8 cellular contexts compared by ENCODE assay signal in genomic region chr2:61889212-61889956, GRCh38. TPM values are rescaled to one million over a fixed set of nuclear protein-coding genes. Genes with fewer than 3 reads are reported as not detected.
DNase-seq lines count a peak whose midpoint lies in the region; ATAC-seq, FAIRE-seq and TF ChIP-seq lines count a peak whose summit lies in the region.

No MANE protein-coding gene starts in this region.

- FAIRE-seq in HepG2 (lab: Jason Lieb, UNC): no peak

- H3K9me3 Mint-ChIP-seq in activated T-cell treated with anti-CD3 and anti-CD28 coated beads, Interleukin-2, amount 50 U/mL, for 72 hours: no peaks in the 10 kb centered on the region
- no peaks in the 10 kb centered on the region for H3K9me3 Mint-ChIP-seq in type B pancreatic cell

- no peaks in the 10 kb centered on the region for H3K27me3 Mint-ChIP-seq in activated T-cell treated with anti-CD3 and anti-CD28 coated beads, Interleukin-2, amount 50 U/mL, for 72 hours (ENCODE audit: low read depth)
- no peaks in the 10 kb centered on the region for H3K27me3 Mint-ChIP-seq in type B pancreatic cell

- H3K36me3 Mint-ChIP-seq in activated T-cell treated with anti-CD3 and anti-CD28 coated beads, Interleukin-2, amount 50 U/mL, for 72 hours (ENCODE audit: insufficient read depth in 2 of 2): peaks cover 10 to 15% of the 10 kb centered on the region in 2 donors
- peaks cover 12% of the 10 kb centered on the region for H3K36me3 Mint-ChIP-seq in type B pancreatic cell

- WGBS in HepG2 (ENCODE audit: low lambda C conversion rate): 82% methylated on average over 36 of the region's 36 CpGs

- H3K4me3 Mint-ChIP-seq in activated T-cell treated with anti-CD3 and anti-CD28 coated beads, Interleukin-2, amount 50 U/mL, for 72 hours: peak overlapping the region; percentile 97 to 100
- H3K4me3 Mint-ChIP-seq in type B pancreatic cell: peak overlapping the region; percentile 84

- peaks cover 38% of the 10 kb centered on the region for H3K79me2 ChIP-seq in HepG2 (ENCODE audit: insufficient read depth, low read length)

- intact Hi-C loops in ascending aorta (cut with DNase I): loop anchor here (2.0 to 10.0 kb wide), 3 partner anchors 419 to 815 kb away; partner anchors contain the start of genes EHBP1, TMEM17 and USP34
- intact Hi-C loops in HepG2 (cut with micrococcal nuclease; ENCODE audit: unreplicated experiment): loop anchor here (2.0 to 5.0 kb wide), 2 partner anchors 35 to 352 kb away; partner anchors contain the start of genes FAM161A and XPO1

- TF ChIP-seq POLR2A in HepG2 (IDR thresholded peaks at IDR 0.05; ENCODE audit: insufficient read depth in 1 of 2, low read depth in 2 of 2, low read length in 2 of 2): no peak

- H3K4me1 ChIP-seq in ascending aorta (peaks cover 3 to 6% of the 10 kb centered on the region in 2 donors), HepG2 (ENCODE audit: insufficient read depth, low read length) (peaks cover 32% of the 10 kb centered on the region)

- no peak for TF ChIP-seq RAD21 in HepG2 (CRISPR knock-in tag; IDR thresholded peaks at IDR 0.05)

- in situ Hi-C loops in HepG2 (cut with HindIII; ENCODE audit: extremely low pct_ligation_motif_present, low pct_unique_long_range_greater_than_20kb): no loop called here

- H3K27me3 ChIP-seq in ascending aorta: no peaks in the 10 kb centered on the region
- no peaks in the 10 kb centered on the region; a peak in 1 of 5 replicates for H3K27me3 ChIP-seq in HepG2 (ENCODE audit: control insufficient read depth in 1 of 2, insufficient read depth in 2 of 2, low read length in 2 of 2)

- H2AFZ ChIP-seq in HepG2 (ENCODE audit: low read length): no peak overlapping the region

- H3K9me3 ChIP-seq in ascending aorta (no peaks in the 10 kb centered on the region), HepG2 (ENCODE audit: low read length) (no peaks in the 10 kb centered on the region)

- peak overlapping the region; percentile 100 for H3K27ac Mint-ChIP-seq in activated T-cell treated with anti-CD3 and anti-CD28 coated beads, Interleukin-2, amount 50 U/mL, for 72 hours
- H3K27ac Mint-ChIP-seq in type B pancreatic cell: peak overlapping the region; percentile 99

- peaks cover 26% of the 10 kb centered on the region for H4K20me1 ChIP-seq in HepG2 (ENCODE audit: insufficient read depth, low read length)

- no peak for ATAC-seq in activated T-cell treated with anti-CD3 and anti-CD28 coated beads, Interleukin-2, amount 50 U/mL, for 72 hours (replicated peaks in 1 of 2)
- ATAC-seq in HepG2 (no peak), GM18907 (IDR thresholded peaks at IDR 0.05; ENCODE audit: unreplicated experiment) (no peak), GM19351 (IDR thresholded peaks at IDR 0.05; ENCODE audit: unreplicated experiment) (no peak)

- TF ChIP-seq CTCF in ascending aorta (IDR thresholded peaks at IDR 0.05) (no peak), HepG2 (CRISPR knock-in tag; IDR thresholded peaks at IDR 0.05) (no peak), type B pancreatic cell (conservative IDR thresholded peaks at IDR 0.05) (no peak)

- TF ChIP-seq EP300 in HepG2 (IDR thresholded peaks at IDR 0.05; ENCODE audit: low read depth in 2 of 2, low read length in 2 of 2) (no peak), HepG2 (CRISPR knock-in tag; IDR thresholded peaks at IDR 0.05; ENCODE audit: borderline replicate concordance) (no peak)

- BruUV-seq in HepG2 (replicated peaks; lab: Mats Ljungman, UMichigan): TSS peak; percentile 79

- H3K4me3 ChIP-seq in ascending aorta (peak overlapping the region in 1 of 2 donors; percentile 76), HepG2 (replicated peaks in 1 of 3; ENCODE audit: insufficient read depth in 1 of 3, low read depth in 2 of 3, low read length in 3 of 3) (peak overlapping the region; percentile 17 to 99 (median 98); a peak in 3 of 6 replicates)

- CTCF ChIA-PET in HepG2 (lab: Yijun Ruan, JAX; ENCODE audit: low intra/inter-chr PET ratio, low total read pairs): no interaction called here

- H3K27ac ChIP-seq in ascending aorta (peak overlapping the region; percentile 92 to 97), HepG2 (ENCODE audit: extremely low read length, insufficient read depth, low read length) (no peak overlapping the region)

- H3K36me3 ChIP-seq in ascending aorta (peaks cover 10 to 15% of the 10 kb centered on the region in 2 donors), HepG2 (replicated peaks in 1 of 2; ENCODE audit: control insufficient read depth in 1 of 2, insufficient read depth in 2 of 2, low read length in 2 of 2) (peaks cover 6 to 10% of the 10 kb centered on the region in 2 experiments; a peak in 4 of 5 replicates)

- peak overlapping the region; percentile 92 for H3K4me2 ChIP-seq in HepG2 (ENCODE audit: low read depth, low read length)

- no peak for DNase-seq in activated T-cell treated with anti-CD3 and anti-CD28 coated beads, Interleukin-2, amount 50 U/mL, for 72 hours
- no peak for DNase-seq in activated T-cell treated with anti-CD3 and anti-CD28 coated beads for 4 hours
- DNase-seq in ascending aorta (ENCODE audit: low spot score in 2 of 2): no peak
- DNase-seq in HepG2 (ENCODE audit: low spot score): no peak
- no peak for DNase-seq in type B pancreatic cell (ENCODE audit: extremely low spot score, unreplicated experiment)
- no peak for DNase-seq in activated gamma-delta T cell treated with Interleukin-2 at 50 U/mL for 16 hours

- peaks cover 32% of the 10 kb centered on the region for H3K4me1 Mint-ChIP-seq in activated T-cell treated with anti-CD3 and anti-CD28 coated beads, Interleukin-2, amount 50 U/mL, for 72 hours (ENCODE audit: low read depth)
- peaks cover 25% of the 10 kb centered on the region for H3K4me1 Mint-ChIP-seq in type B pancreatic cell (ENCODE audit: unreplicated experiment)

- H3K9ac ChIP-seq in HepG2 (ENCODE audit: insufficient read depth, low read depth, low read length): peak overlapping the region; percentile 98

- POLR2A ChIA-PET in HepG2 (lab: Yijun Ruan, JAX): interaction anchor here (2.0 kb wide), 1 partner anchor 35 kb away, joined by 6 read pairs; the partner anchor contains the start of gene FAM161A

RNA-seq across cellular contexts. Expression of gene CCT4, which starts 0.9 kb away (rescaled TPM):
- total RNA-seq in activated T-cell treated with anti-CD3 and anti-CD28 coated beads, Interleukin-2, amount 50 U/mL, for 72 hours: 100 to 1,000 TPM; 251 to 300 TPM
- total RNA-seq in ascending aorta (35.3 TPM), HepG2 (2016; rRNA removed; fragmentation: Illumina TruSeq; extraction: Trizol) (340 and 437 TPM in 2 replicates), type B pancreatic cell (ENCODE audit: low replicate concordance) (146 and 204 TPM in 2 replicates)
- total RNA-seq in HepG2 (2016; cell fraction: cytosol; rRNA removed; fragmentation: Illumina TruSeq; extraction: Trizol; ENCODE audit: low read depth): 104 and 110 TPM in 2 replicates
- total RNA-seq in HepG2 (2016; cell fraction: insoluble cytoplasmic fraction; rRNA removed; fragmentation: Illumina TruSeq; extraction: Trizol): 333 and 424 TPM in 2 replicates
- 151 and 155 TPM in 2 replicates for total RNA-seq in HepG2 (2016; cell fraction: membrane; rRNA removed; fragmentation: Illumina TruSeq; extraction: Trizol)
- 146 and 161 TPM in 2 replicates for total RNA-seq in HepG2 (2016; cell fraction: nucleus; rRNA removed; fragmentation: Illumina TruSeq; extraction: Trizol)
- polyA plus RNA-seq in HepG2 (2011; rRNA removed): 107 and 138 TPM in 2 replicates
- 82.8 and 109 TPM in 2 replicates for polyA plus RNA-seq in HepG2 (2011; cell fraction: cytosol; rRNA removed)
- 37.1 and 40.4 TPM in 2 replicates for polyA plus RNA-seq in HepG2 (2011; cell fraction: nucleus; rRNA removed)
- polyA plus RNA-seq in HepG2 (2012): 213 and 256 TPM in 2 replicates
- polyA plus RNA-seq in HepG2 (2016; cell fraction: cytosol; fragmentation: Illumina TruSeq; extraction: Trizol; ENCODE audit: low read depth): 49.7 and 50.6 TPM in 2 replicates
- 353 and 356 TPM in 2 replicates for polyA plus RNA-seq in HepG2 (2016; cell fraction: insoluble cytoplasmic fraction; fragmentation: Illumina TruSeq; extraction: Trizol; ENCODE audit: low read depth)
- polyA plus RNA-seq in HepG2 (2016; cell fraction: membrane; fragmentation: Illumina TruSeq; extraction: Trizol; ENCODE audit: low read depth): 70.7 and 79.2 TPM in 2 replicates
- polyA plus RNA-seq in HepG2 (2016; cell fraction: nucleus; fragmentation: Illumina TruSeq; extraction: Trizol; ENCODE audit: insufficient read depth, low read depth): 148 and 151 TPM in 2 replicates
- 71.9 and 75.3 TPM in 2 replicates for polyA minus RNA-seq in HepG2 (2011; rRNA and poly(A)+ RNA removed; ENCODE audit: low replicate concordance)
- 132 and 133 TPM in 2 replicates for polyA minus RNA-seq in HepG2 (2011; cell fraction: cytosol; rRNA and poly(A)+ RNA removed)
- polyA minus RNA-seq in HepG2 (2011; cell fraction: nucleus; rRNA and poly(A)+ RNA removed): 81.9 and 92.7 TPM in 2 replicates

RNA-seq across cellular contexts. Expression of gene COMMD1, which starts 16.1 kb away (rescaled TPM):
- total RNA-seq in activated T-cell treated with anti-CD3 and anti-CD28 coated beads, Interleukin-2, amount 50 U/mL, for 72 hours: 10 to 100 TPM; 34.3 to 34.7 TPM
- total RNA-seq in ascending aorta: 31.8 TPM
- 105 and 125 TPM in 2 replicates for total RNA-seq in HepG2 (2016; rRNA removed; fragmentation: Illumina TruSeq; extraction: Trizol)
- total RNA-seq in HepG2 (2016; cell fraction: cytosol; rRNA removed; fragmentation: Illumina TruSeq; extraction: Trizol; ENCODE audit: low read depth): 137 and 165 TPM in 2 replicates
- total RNA-seq in HepG2 (2016; cell fraction: insoluble cytoplasmic fraction; rRNA removed; fragmentation: Illumina TruSeq; extraction: Trizol): 102 and 125 TPM in 2 replicates
- 133 and 151 TPM in 2 replicates for total RNA-seq in HepG2 (2016; cell fraction: membrane; rRNA removed; fragmentation: Illumina TruSeq; extraction: Trizol)
- total RNA-seq in HepG2 (2016; cell fraction: nucleus; rRNA removed; fragmentation: Illumina TruSeq; extraction: Trizol): 41.5 and 44.9 TPM in 2 replicates
- polyA plus RNA-seq in HepG2 (2011; rRNA removed): 22.8 and 25.7 TPM in 2 replicates
- 25.9 and 29.9 TPM in 2 replicates for polyA plus RNA-seq in HepG2 (2011; cell fraction: cytosol; rRNA removed)
- polyA plus RNA-seq in HepG2 (2011; cell fraction: nucleus; rRNA removed): 12.0 and 12.6 TPM in 2 replicates
- polyA plus RNA-seq in HepG2 (2012): 35.6 and 38.0 TPM in 2 replicates
- 146 and 159 TPM in 2 replicates for polyA plus RNA-seq in HepG2 (2016; cell fraction: cytosol; fragmentation: Illumina TruSeq; extraction: Trizol; ENCODE audit: low read depth)
- 125 and 128 TPM in 2 replicates for polyA plus RNA-seq in HepG2 (2016; cell fraction: insoluble cytoplasmic fraction; fragmentation: Illumina TruSeq; extraction: Trizol; ENCODE audit: low read depth)
- polyA plus RNA-seq in HepG2 (2016; cell fraction: membrane; fragmentation: Illumina TruSeq; extraction: Trizol; ENCODE audit: low read depth): 113 and 115 TPM in 2 replicates
- 57.4 and 59.6 TPM in 2 replicates for polyA plus RNA-seq in HepG2 (2016; cell fraction: nucleus; fragmentation: Illumina TruSeq; extraction: Trizol; ENCODE audit: insufficient read depth, low read depth)
- polyA minus RNA-seq in HepG2 (2011; rRNA and poly(A)+ RNA removed; ENCODE audit: low replicate concordance): 9.1 and 10.7 TPM in 2 replicates
- 8.6 and 9.5 TPM in 2 replicates for polyA minus RNA-seq in HepG2 (2011; cell fraction: cytosol; rRNA and poly(A)+ RNA removed)
- 14.5 and 17.4 TPM in 2 replicates for polyA minus RNA-seq in HepG2 (2011; cell fraction: nucleus; rRNA and poly(A)+ RNA removed)
- 43.6 and 46.8 TPM in 2 replicates for total RNA-seq in type B pancreatic cell (ENCODE audit: low replicate concordance)

RNA-seq across cellular contexts. Expression of gene FAM161A, which starts 35.5 kb away (rescaled TPM):
- 1 to 10 TPM; 6.9 to 9.1 TPM for total RNA-seq in activated T-cell treated with anti-CD3 and anti-CD28 coated beads, Interleukin-2, amount 50 U/mL, for 72 hours
- not detected for total RNA-seq in ascending aorta
- total RNA-seq in HepG2 (2016; rRNA removed; fragmentation: Illumina TruSeq; extraction: Trizol): 3.4 and 5.0 TPM in 2 replicates
- 0.81 and 1.1 TPM in 2 replicates for total RNA-seq in HepG2 (2016; cell fraction: cytosol; rRNA removed; fragmentation: Illumina TruSeq; extraction: Trizol; ENCODE audit: low read depth)
- total RNA-seq in HepG2 (2016; cell fraction: insoluble cytoplasmic fraction; rRNA removed; fragmentation: Illumina TruSeq; extraction: Trizol): 3.5 and 5.4 TPM in 2 replicates
- 2.5 and 2.7 TPM in 2 replicates for total RNA-seq in HepG2 (2016; cell fraction: membrane; rRNA removed; fragmentation: Illumina TruSeq; extraction: Trizol)
- total RNA-seq in HepG2 (2016; cell fraction: nucleus; rRNA removed; fragmentation: Illumina TruSeq; extraction: Trizol): 5.8 and 7.4 TPM in 2 replicates
- polyA plus RNA-seq in HepG2 (2011; rRNA removed): 1.8 and 2.7 TPM in 2 replicates
- 0.50 and 0.65 TPM in 2 replicates for polyA plus RNA-seq in HepG2 (2011; cell fraction: cytosol; rRNA removed)
- polyA plus RNA-seq in HepG2 (2011; cell fraction: nucleus; rRNA removed): 2.8 and 3.2 TPM in 2 replicates
- polyA plus RNA-seq in HepG2 (2012): 2.5 and 3.3 TPM in 2 replicates
- polyA plus RNA-seq in HepG2 (2016; cell fraction: cytosol; fragmentation: Illumina TruSeq; extraction: Trizol; ENCODE audit: low read depth): 0.29 and 0.33 TPM in 2 replicates
- polyA plus RNA-seq in HepG2 (2016; cell fraction: insoluble cytoplasmic fraction; fragmentation: Illumina TruSeq; extraction: Trizol; ENCODE audit: low read depth): 6.6 and 9.6 TPM in 2 replicates
- 1.2 TPM in 2 replicates for polyA plus RNA-seq in HepG2 (2016; cell fraction: membrane; fragmentation: Illumina TruSeq; extraction: Trizol; ENCODE audit: low read depth)
- 19.9 and 20.4 TPM in 2 replicates for polyA plus RNA-seq in HepG2 (2016; cell fraction: nucleus; fragmentation: Illumina TruSeq; extraction: Trizol; ENCODE audit: insufficient read depth, low read depth)
- 0.64 and 1.3 TPM in 2 replicates for polyA minus RNA-seq in HepG2 (2011; rRNA and poly(A)+ RNA removed; ENCODE audit: low replicate concordance)
- polyA minus RNA-seq in HepG2 (2011; cell fraction: cytosol; rRNA and poly(A)+ RNA removed): 0.70 and 0.89 TPM in 2 replicates
- polyA minus RNA-seq in HepG2 (2011; cell fraction: nucleus; rRNA and poly(A)+ RNA removed): 5.8 TPM in 2 replicates
- 3.6 and 12.3 TPM in 2 replicates for total RNA-seq in type B pancreatic cell (ENCODE audit: low replicate concordance)
